In genomic region chr2:174901075-174901474, GRCh38 we compare ENCODE assay signal across 11 cellular contexts.
DNase-seq lines count a peak whose midpoint lies in the region; ATAC-seq, FAIRE-seq and TF ChIP-seq lines count a peak whose summit lies in the region.
"Had no signal": no experiment of that assay in that cellular context is flagged by ENCODE, and none has a peak within 500 bp of the region (broad histone marks: within the 10 kb centered on the region; RNA-seq: fewer than 3 reads in every experiment).

No MANE protein-coding gene starts in this region.

- no peak for TF ChIP-seq CTCF in GM12865 (IDR thresholded peaks at IDR 0.05; ENCODE audit: insufficient read depth, low read depth, low read length, missing control alignments)
- no peak for TF ChIP-seq CTCF in kidney (IDR thresholded peaks at IDR 0.05; ENCODE audit: borderline replicate concordance, extremely low read depth, insufficient read depth)

- no peaks in the 10 kb centered on the region for H3K27me3 ChIP-seq in effector memory CD4-positive, alpha-beta T cell (replicated peaks; ENCODE audit: control insufficient read depth, insufficient read depth, low read length, poor library complexity, severe bottlenecking)
- no peaks in the 10 kb centered on the region for H3K27me3 ChIP-seq in trophoblast cell (ENCODE audit: insufficient read depth, low read length)
- no peaks in the 10 kb centered on the region for H3K27me3 ChIP-seq in aorta (ENCODE audit: control insufficient read depth in 1 of 2, insufficient read depth in 2 of 2, low read length in 1 of 2)

- no peak overlapping the region for H3K4me3 ChIP-seq in GM12865 (ENCODE audit: low read depth, low read length)
- peak overlapping the region; percentile 6 for H3K4me3 ChIP-seq in effector memory CD4-positive, alpha-beta T cell (ENCODE audit: insufficient read depth, low read depth, low read length, poor library complexity, severe bottlenecking)
- no peak overlapping the region for H3K4me3 ChIP-seq in trophoblast cell (ENCODE audit: low read depth, low read length)
- H3K4me3 ChIP-seq in aorta (ENCODE audit: low read length in 2 of 2), result no peak overlapping the region
- H3K4me3 ChIP-seq in kidney (ENCODE audit: low read length in 2 of 2), result no peak overlapping the region
- H3K4me3 ChIP-seq: HAP-1 had no signal

- H2BK120ac ChIP-seq in trophoblast cell (ENCODE audit: insufficient read depth, low read length, poor library complexity), result no peak overlapping the region

- FAIRE-seq in kidney (lab: Jason Lieb, UNC), result no peak

- in situ Hi-C loops in SK-MEL-5 (cut with HindIII; ENCODE audit: low pct_unique_long_range_greater_than_20kb, low sequenced_read_pairs), result no loop called here

- no peaks in the 10 kb centered on the region for H3K36me3 ChIP-seq in effector memory CD4-positive, alpha-beta T cell (ENCODE audit: control insufficient read depth, insufficient read depth, low read length)
- H3K36me3 ChIP-seq in trophoblast cell (ENCODE audit: control insufficient read depth in 1 of 2, insufficient read depth in 2 of 2, low read length in 2 of 2) (peaks cover 0 to 3% of the 10 kb centered on the region in 2 experiments), aorta (ENCODE audit: control insufficient read depth in 1 of 2, insufficient read depth in 2 of 2, low read length in 1 of 2) (no peaks in the 10 kb centered on the region), kidney (ENCODE audit: control insufficient read depth in 1 of 2, insufficient read depth in 2 of 2, low read length in 2 of 2) (no peaks in the 10 kb centered on the region)
- H3K36me3 ChIP-seq: HAP-1 had no signal

- no peak overlapping the region for H2AFZ ChIP-seq in trophoblast cell (ENCODE audit: insufficient read depth, low read length, poor library complexity)

- ATAC-seq in GM19397 (IDR thresholded peaks at IDR 0.05; ENCODE audit: unreplicated experiment), result no peak
- no peak for ATAC-seq in aorta (ENCODE audit: low FRiP score)
- ATAC-seq: SK-N-SH treated with all-trans-retinoic acid at 6 μM for 48 hours had no signal

- H3K4me2 ChIP-seq in trophoblast cell (ENCODE audit: low read length), result no peak overlapping the region

- intact Hi-C loops in aorta (cut with DNase I) (no loop called here), kidney (cut with DNase I) (no loop called here)

- no peak overlapping the region for H4K12ac ChIP-seq in trophoblast cell (ENCODE audit: low read depth, low read length)

- H2BK12ac ChIP-seq in trophoblast cell (ENCODE audit: low read length), result no peak overlapping the region

- H3K23ac ChIP-seq in trophoblast cell (ENCODE audit: low read length), result no peak overlapping the region

- H3K14ac ChIP-seq in trophoblast cell (ENCODE audit: low read length), result no peak overlapping the region

- H3K4ac ChIP-seq in trophoblast cell (ENCODE audit: low read depth, low read length), result no peak overlapping the region

- H3K27ac ChIP-seq in effector memory CD4-positive, alpha-beta T cell (ENCODE audit: insufficient read depth, low read length, poor library complexity, severe bottlenecking), result no peak overlapping the region
- no peak overlapping the region for H3K27ac ChIP-seq in trophoblast cell (ENCODE audit: low read depth, low read length)
- H3K27ac ChIP-seq in aorta (ENCODE audit: low read depth in 1 of 2, low read length in 2 of 2), result no peak overlapping the region
- H3K27ac ChIP-seq in kidney (ENCODE audit: low read depth in 2 of 2, low read length in 2 of 2), result no peak overlapping the region

- peak overlapping the region; percentile 13 for H2BK5ac ChIP-seq in trophoblast cell (ENCODE audit: low read depth, low read length, poor library complexity)

- DNase-seq in GM12865 (ENCODE audit: low read depth) (peak; percentile 17), SK-MEL-5 (ENCODE audit: low read depth, low spot score) (peak; percentile 47), trophoblast cell (peak in 1 of 2 donors; percentile 27), AML-193 (lab: John Stamatoyannopoulos, UW) (no peak), aorta (no peak), kidney (no peak)
- no peak for DNase-seq in effector memory CD4-positive, alpha-beta T cell
- DNase-seq: immature natural killer cell had no signal

- H4K8ac ChIP-seq in trophoblast cell (ENCODE audit: low read depth, low read length), result no peak overlapping the region

- H4K91ac ChIP-seq in trophoblast cell (ENCODE audit: low read depth, low read length), result no peak overlapping the region

- H3K9me3 ChIP-seq in effector memory CD4-positive, alpha-beta T cell (ENCODE audit: control insufficient read depth, low read length), result no peaks in the 10 kb centered on the region
- H3K9me3 ChIP-seq in trophoblast cell (ENCODE audit: insufficient read depth, low read depth, low read length) (peaks cover 2% of the 10 kb centered on the region), aorta (ENCODE audit: control insufficient read depth, low read length) (no peaks in the 10 kb centered on the region), kidney (ENCODE audit: control insufficient read depth in 1 of 2, low read length in 2 of 2) (no peaks in the 10 kb centered on the region)
- H3K9me3 ChIP-seq: HAP-1 had no signal

- H3K79me2 ChIP-seq in trophoblast cell (ENCODE audit: control insufficient read depth, insufficient read depth, low read length, poor library complexity), result no peaks in the 10 kb centered on the region

- H3K9ac ChIP-seq in trophoblast cell (ENCODE audit: low read length), result no peak overlapping the region
- no peak overlapping the region for H3K9ac ChIP-seq in kidney (ENCODE audit: low read length in 2 of 2)

- no peak overlapping the region for H2AK5ac ChIP-seq in trophoblast cell (ENCODE audit: low read length)

- H3K4me1 ChIP-seq in effector memory CD4-positive, alpha-beta T cell (ENCODE audit: control insufficient read depth, insufficient read depth, low read length, poor library complexity, severe bottlenecking), result peaks cover 11% of the 10 kb centered on the region
- H3K4me1 ChIP-seq in trophoblast cell (ENCODE audit: control insufficient read depth in 1 of 2, insufficient read depth in 2 of 2, low read length in 2 of 2) (no peaks in the 10 kb centered on the region), aorta (ENCODE audit: control insufficient read depth in 1 of 2, insufficient read depth in 2 of 2, low read length in 2 of 2) (peaks cover 0 to 2% of the 10 kb centered on the region in 2 donors), kidney (ENCODE audit: control insufficient read depth in 1 of 2, insufficient read depth in 1 of 2, low read depth in 1 of 2, low read length in 2 of 2) (no peaks in the 10 kb centered on the region)

- H3K18ac ChIP-seq in trophoblast cell (ENCODE audit: low read length), result no peak overlapping the region

- no CpG with 5 or more reads among the region's 4 CpGs for WGBS in trophoblast cell (ENCODE audit: extremely low coverage, insufficient coverage, insufficient read length)
- 55 to 70% methylated on average over 4 of the region's 4 CpGs for WGBS in aorta, 2 donors

- H3K79me1 ChIP-seq in trophoblast cell (ENCODE audit: low read length), result no peaks in the 10 kb centered on the region

Comparison
In these comparisons a context has a peak if more than half of its experiments do, and no peak if none do; other contexts are left out.
1. DNase-seq: peak in GM12865 (single experiment) and SK-MEL-5 (single experiment); none in effector memory CD4-positive, alpha-beta T cell (0 of 3), AML-193 (0 of 2), aorta (0 of 2) and kidney (single experiment).